Comparison of ENCODE assay signal across 1 cellular context in genomic region chr7:76016191-76016947, GRCh38.
TF ChIP-seq lines count a peak whose summit lies in the region.

No MANE protein-coding gene starts in this region.

TF ChIP-seq in K562, 482 proteins besides CTCF, POLR2A, EP300 and RAD21 (continued from another document):
- TF ChIP-seq THAP12 (CRISPR knock-in tag; IDR thresholded peaks at IDR 0.05) = peak; percentile 43; the same call in 1 of the 2 replicates
- TF ChIP-seq NFIX (CRISPR knock-in tag; IDR thresholded peaks at IDR 0.05; ENCODE audit: low read depth) = peak; percentile 94
- peak; percentile 97 for TF ChIP-seq GABPB2 (CRISPR knock-in tag; conservative IDR thresholded peaks at IDR 0.05)
- peak; percentile 92 for TF ChIP-seq ZNF3 (CRISPR knock-in tag; IDR thresholded peaks at IDR 0.05)
- peak; percentile 42; the same call in 1 of the 2 replicates for TF ChIP-seq ZNF57 (CRISPR knock-in tag; IDR thresholded peaks at IDR 0.05)
- peak; percentile 87 for TF ChIP-seq TSHZ1 (CRISPR knock-in tag; IDR thresholded peaks at IDR 0.05)
- TF ChIP-seq RERE (CRISPR knock-in tag; IDR thresholded peaks at IDR 0.05; ENCODE audit: borderline replicate concordance) = no peak
- peak; percentile 96 for TF ChIP-seq PPARD (CRISPR knock-in tag; IDR thresholded peaks at IDR 0.05)
- peak; percentile 94 for TF ChIP-seq CAMTA2 (CRISPR knock-in tag; conservative IDR thresholded peaks at IDR 0.05)
- TF ChIP-seq KLF6 (CRISPR knock-in tag; IDR thresholded peaks at IDR 0.05; ENCODE audit: borderline replicate concordance) = peak; percentile 78; the same call in 1 of the 2 replicates
- TF ChIP-seq ZNF445 (CRISPR knock-in tag; IDR thresholded peaks at IDR 0.05; ENCODE audit: low read depth) = peak; percentile 78; the same call in 1 of the 2 replicates
- TF ChIP-seq ZNF785 (CRISPR knock-in tag; IDR thresholded peaks at IDR 0.05) = peak; percentile 83; the same call in 1 of the 2 replicates
- peak; percentile 76; the same call in 1 of the 2 replicates for TF ChIP-seq HMG20B (CRISPR knock-in tag; IDR thresholded peaks at IDR 0.05)
- TF ChIP-seq PATZ1 (CRISPR knock-in tag; IDR thresholded peaks at IDR 0.05; ENCODE audit: borderline replicate concordance) = peak; percentile 89; the same call in 1 of the 2 replicates
- TF ChIP-seq MTA1 (IDR thresholded peaks at IDR 0.05; ENCODE audit: borderline replicate concordance) = no peak
- TF ChIP-seq CREB3 (tag; conservative IDR thresholded peaks at IDR 0.05; ENCODE audit: low read depth) = no peak
- TF ChIP-seq ZNF253 (CRISPR knock-in tag; conservative IDR thresholded peaks at IDR 0.05) = peak; percentile 88
- TF ChIP-seq ZNF280A (IDR thresholded peaks at IDR 0.05; ENCODE audit: low read depth, partially characterized antibody) = no peak
- TF ChIP-seq TAL1 (IDR thresholded peaks at IDR 0.05) = no peak
- no peak for TF ChIP-seq MYC (IDR thresholded peaks at IDR 0.05; ENCODE audit: low read depth, low read length)
- TF ChIP-seq MYC (CRISPR knock-in tag; IDR thresholded peaks at IDR 0.05; ENCODE audit: borderline replicate concordance, low read depth) = 0 out of 2 replicates have a peak, but pooled peaks have one; percentile 62
- peak; percentile 83; the same call in 1 of the 2 replicates for TF ChIP-seq RHOXF2B (CRISPR knock-in tag; conservative IDR thresholded peaks at IDR 0.05)
